Comparison of ENCODE assay signal across 1 cellular context in genomic region chr2:218428846-218429558, GRCh38.
TF ChIP-seq lines count a peak whose summit lies in the region.

No MANE protein-coding gene starts in this region.

TF ChIP-seq in WTC11, 78 proteins besides CTCF, POLR2A, EP300 and RAD21 (continued from another document):
- TF ChIP-seq AFF4 (CRISPR knock-in tag; IDR thresholded peaks at IDR 0.05; ENCODE audit: borderline replicate concordance) (no peak), CREM (CRISPR knock-in tag; IDR thresholded peaks at IDR 0.05) (no peak), ETV6 (CRISPR knock-in tag; IDR thresholded peaks at IDR 0.05) (no peak)
TF ChIP-seq in WTC11: peak in this region for 0.
